Comparison of ENCODE assay signal across 24 cellular contexts in the genomic region with DNA sequence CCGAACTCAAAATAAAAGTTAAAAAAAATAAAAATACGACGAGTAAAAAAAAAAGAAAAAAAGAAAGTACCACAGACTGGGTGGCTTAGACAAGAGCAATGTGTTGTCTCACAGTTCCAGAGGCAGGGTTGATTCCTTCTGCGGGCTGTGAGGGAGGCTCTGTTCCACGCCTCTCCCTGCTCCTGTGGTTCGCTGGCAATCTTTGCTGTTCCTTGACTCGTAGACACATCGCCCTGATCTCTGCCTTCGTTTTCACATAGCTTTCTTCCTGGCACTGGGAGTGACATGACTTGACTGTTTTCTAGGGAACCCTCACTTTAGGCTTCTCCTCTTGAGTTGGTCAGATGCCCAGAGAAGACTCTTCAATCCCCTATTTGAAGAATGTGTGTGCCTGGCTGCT.
DNase-seq lines count a peak whose midpoint lies in the region; ATAC-seq, FAIRE-seq and TF ChIP-seq lines count a peak whose summit lies in the region.
"Had no signal": no experiment of that assay in that cellular context is flagged by ENCODE, and none has a peak within 500 bp of the region (broad histone marks: within the 10 kb centered on the region; RNA-seq: fewer than 3 reads in every experiment).

No MANE protein-coding gene starts in this region.

- H3K4me3 ChIP-seq in GM23338 (no peak overlapping the region), esophagus squamous epithelium (peak overlapping the region in 3 of 4 donors; percentile 0 to 33 (median 9)), suprapubic skin (peak overlapping the region; percentile 16), H7 (ENCODE audit: insufficient read depth, low read depth, low read length) (no peak overlapping the region)
- H3K4me3 ChIP-seq: coronary artery, prostate gland, SK-N-MC had no signal

- TF ChIP-seq POLR2A in esophagus squamous epithelium (IDR thresholded peaks at IDR 0.05) (no peak), suprapubic skin (IDR thresholded peaks at IDR 0.05) (no peak)

- H3F3A ChIP-seq in GM23338 (replicated peaks; ENCODE audit: low read depth) = no peaks in the 10 kb centered on the region

- H3K27me3 Mint-ChIP-seq in GM23338 (ENCODE audit: insufficient read depth, low read depth, poor library complexity) = peaks cover 4% of the 10 kb centered on the region

- peaks cover 8% of the 10 kb centered on the region; the same call in 1 of the 2 replicates for H3K4me1 ChIP-seq in GM23338 (ENCODE audit: insufficient read depth)
- H3K4me1 ChIP-seq in esophagus squamous epithelium = peaks cover 12 to 70% (median 23%) of the 10 kb centered on the region in 3 donors
- H3K4me1 ChIP-seq in suprapubic skin = peaks cover 4% of the 10 kb centered on the region
- H3K4me1 ChIP-seq: prostate gland had no signal

- no peaks in the 10 kb centered on the region for H3K79me2 ChIP-seq in GM23338 (replicated peaks; ENCODE audit: insufficient read depth)

- H3K36me3 ChIP-seq in GM23338 (ENCODE audit: insufficient read depth) (no peaks in the 10 kb centered on the region), esophagus squamous epithelium (no peaks in the 10 kb centered on the region), suprapubic skin (no peaks in the 10 kb centered on the region), H7 (replicated peaks; ENCODE audit: control insufficient read depth, insufficient read depth, low read length) (no peaks in the 10 kb centered on the region)
- H3K36me3 ChIP-seq: prostate gland had no signal

- WGBS in esophagus squamous epithelium, 2 donors = 48 to 53% methylated on average over 9 of the region's 9 CpGs
- WGBS in suprapubic skin = 42% methylated on average over 9 of the region's 9 CpGs

- H4K20me1 ChIP-seq in GM23338 (replicated peaks; ENCODE audit: insufficient read depth) = no peaks in the 10 kb centered on the region

- no peaks in the 10 kb centered on the region for H3K9me3 Mint-ChIP-seq in GM23338
- H3K9me3 Mint-ChIP-seq: activated naive CD8-positive, alpha-beta T cell treated with anti-CD3 and anti-CD28 coated beads, Interleukin-2, amount 50 U/mL, for 24 hours; stimulated activated effector memory CD8-positive, alpha-beta T cell treated with anti-CD3 and anti-CD28 coated beads, Interleukin-12 subunit alpha, Interleukin-12 subunit beta, amount 100 ng/mL, for 72 hours had no signal

- H3K4me3 Mint-ChIP-seq in GM23338 = no peak overlapping the region
- H3K4me3 Mint-ChIP-seq: activated naive CD8-positive, alpha-beta T cell treated with anti-CD3 and anti-CD28 coated beads, Interleukin-2, amount 50 U/mL, for 24 hours; stimulated activated effector memory CD8-positive, alpha-beta T cell treated with anti-CD3 and anti-CD28 coated beads, Interleukin-12 subunit alpha, Interleukin-12 subunit beta, amount 100 ng/mL, for 72 hours had no signal

- FAIRE-seq in frontal cortex (lab: Jason Lieb, UNC) = no peak
- FAIRE-seq: GM12892 had no signal

- no peak for TF ChIP-seq EP300 in suprapubic skin (IDR thresholded peaks at IDR 0.05)

- TF ChIP-seq CTCF in GM23338 (conservative IDR thresholded peaks at IDR 0.05; ENCODE audit: low read depth in 2 of 2) (no peak), esophagus squamous epithelium (IDR thresholded peaks at IDR 0.05) (no peak), suprapubic skin (IDR thresholded peaks at IDR 0.05) (no peak)

- no peaks in the 10 kb centered on the region for H3K36me3 Mint-ChIP-seq in GM23338 (ENCODE audit: low read depth)
- H3K36me3 Mint-ChIP-seq: stimulated activated effector memory CD8-positive, alpha-beta T cell treated with anti-CD3 and anti-CD28 coated beads, Interleukin-12 subunit alpha, Interleukin-12 subunit beta, amount 100 ng/mL, for 72 hours had no signal

- intact Hi-C loops in esophagus squamous epithelium (cut with DNase I) = no loop called here

- no peaks in the 10 kb centered on the region for H3K9me2 ChIP-seq in GM23338 (ENCODE audit: insufficient read depth)

- DNase-seq in GM23338 (ENCODE audit: low spot score) (no peak), esophagus squamous epithelium (lab: John Stamatoyannopoulos, UW) (no peak), mucosa of gallbladder (ENCODE audit: low spot score) (peak; percentile 27), suprapubic skin (ENCODE audit: low spot score in 2 of 2) (no peak), DMS79 (lab: John Stamatoyannopoulos, UW) (no peak), H7 (no peak), frontal cortex (ENCODE audit: low spot score in 2 of 2) (no peak)
- DNase-seq: activated CD8-positive, alpha-beta memory T cell treated with anti-CD3 and anti-CD28 coated beads for 24 hours; activated gamma-delta T cell treated with Interleukin-2 at 50 U/mL for 16 hours; activated naive CD8-positive, alpha-beta T cell treated with anti-CD3 and anti-CD28 coated beads, Interleukin-2, amount 50 U/mL, for 24 hours; activated T-cell treated with anti-CD3 and anti-CD28 coated beads, Interleukin-2, amount 50 U/mL, for 1 hour; NCI-H1417; NCI-H2081; NCI-H82; RPMI8226; stimulated activated CD4-positive, alpha-beta T cell treated with anti-CD3 and anti-CD28 coated beads, Interleukin-2, amount 100 ng/mL, for 48 hours; T-helper 2 cell had no signal

- no peak overlapping the region for H3K27ac Mint-ChIP-seq in GM23338
- H3K27ac Mint-ChIP-seq: activated naive CD8-positive, alpha-beta T cell treated with anti-CD3 and anti-CD28 coated beads, Interleukin-2, amount 50 U/mL, for 24 hours; stimulated activated effector memory CD8-positive, alpha-beta T cell treated with anti-CD3 and anti-CD28 coated beads, Interleukin-12 subunit alpha, Interleukin-12 subunit beta, amount 100 ng/mL, for 72 hours had no signal

- H3K27ac ChIP-seq in GM23338 (ENCODE audit: low read depth) = no peak overlapping the region
- peak overlapping the region; percentile 47 to 77 (median 74) for H3K27ac ChIP-seq in esophagus squamous epithelium
- H3K27ac ChIP-seq in suprapubic skin = peak overlapping the region; percentile 38
- H3K27ac ChIP-seq: HL-60, prostate gland, SK-N-MC had no signal

- no peaks in the 10 kb centered on the region for H3K27me3 ChIP-seq in GM23338 (ENCODE audit: insufficient read depth)
- no peaks in the 10 kb centered on the region for H3K27me3 ChIP-seq in esophagus squamous epithelium
- H3K27me3 ChIP-seq in suprapubic skin = no peaks in the 10 kb centered on the region
- H3K27me3 ChIP-seq in H7 (ENCODE audit: control insufficient read depth, insufficient read depth, low read length) = no peaks in the 10 kb centered on the region

- no peak for ATAC-seq in GM23338
- ATAC-seq: activated naive CD8-positive, alpha-beta T cell treated with anti-CD3 and anti-CD28 coated beads, Interleukin-2, amount 50 U/mL, for 24 hours; HCT116; stimulated activated effector memory CD8-positive, alpha-beta T cell treated with anti-CD3 and anti-CD28 coated beads, Interleukin-12 subunit alpha, Interleukin-12 subunit beta, amount 100 ng/mL, for 72 hours had no signal

- H3K9me3 ChIP-seq in esophagus squamous epithelium = no peaks in the 10 kb centered on the region
- H3K9me3 ChIP-seq in suprapubic skin = no peaks in the 10 kb centered on the region
- H3K9me3 ChIP-seq: prostate gland had no signal

- H3K4me2 ChIP-seq in GM23338 = no peak overlapping the region

- peaks cover 20% of the 10 kb centered on the region; the same call in 2 of the 3 replicates for H3K4me1 Mint-ChIP-seq in GM23338
- H3K4me1 Mint-ChIP-seq: activated naive CD8-positive, alpha-beta T cell treated with anti-CD3 and anti-CD28 coated beads, Interleukin-2, amount 50 U/mL, for 24 hours; stimulated activated effector memory CD8-positive, alpha-beta T cell treated with anti-CD3 and anti-CD28 coated beads, Interleukin-12 subunit alpha, Interleukin-12 subunit beta, amount 100 ng/mL, for 72 hours had no signal

- H2AFZ ChIP-seq in GM23338 = peak overlapping the region; percentile 84

TF ChIP-seq in GM23338, 12 proteins besides CTCF, POLR2A, EP300 and RAD21 (continues in another document):
- no peak for TF ChIP-seq JUNB (IDR thresholded peaks at IDR 0.05; ENCODE audit: unreplicated experiment)
- TF ChIP-seq, protein P1, sequence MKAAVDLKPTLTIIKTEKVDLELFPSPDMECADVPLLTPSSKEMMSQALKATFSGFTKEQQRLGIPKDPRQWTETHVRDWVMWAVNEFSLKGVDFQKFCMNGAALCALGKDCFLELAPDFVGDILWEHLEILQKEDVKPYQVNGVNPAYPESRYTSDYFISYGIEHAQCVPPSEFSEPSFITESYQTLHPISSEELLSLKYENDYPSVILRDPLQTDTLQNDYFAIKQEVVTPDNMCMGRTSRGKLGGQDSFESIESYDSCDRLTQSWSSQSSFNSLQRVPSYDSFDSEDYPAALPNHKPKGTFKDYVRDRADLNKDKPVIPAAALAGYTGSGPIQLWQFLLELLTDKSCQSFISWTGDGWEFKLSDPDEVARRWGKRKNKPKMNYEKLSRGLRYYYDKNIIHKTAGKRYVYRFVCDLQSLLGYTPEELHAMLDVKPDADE (IDR thresholded peaks at IDR 0.05) = no peak
- TF ChIP-seq STAT1 (IDR thresholded peaks at IDR 0.05; ENCODE audit: unreplicated experiment) = no peak
- TF ChIP-seq, protein P2, sequence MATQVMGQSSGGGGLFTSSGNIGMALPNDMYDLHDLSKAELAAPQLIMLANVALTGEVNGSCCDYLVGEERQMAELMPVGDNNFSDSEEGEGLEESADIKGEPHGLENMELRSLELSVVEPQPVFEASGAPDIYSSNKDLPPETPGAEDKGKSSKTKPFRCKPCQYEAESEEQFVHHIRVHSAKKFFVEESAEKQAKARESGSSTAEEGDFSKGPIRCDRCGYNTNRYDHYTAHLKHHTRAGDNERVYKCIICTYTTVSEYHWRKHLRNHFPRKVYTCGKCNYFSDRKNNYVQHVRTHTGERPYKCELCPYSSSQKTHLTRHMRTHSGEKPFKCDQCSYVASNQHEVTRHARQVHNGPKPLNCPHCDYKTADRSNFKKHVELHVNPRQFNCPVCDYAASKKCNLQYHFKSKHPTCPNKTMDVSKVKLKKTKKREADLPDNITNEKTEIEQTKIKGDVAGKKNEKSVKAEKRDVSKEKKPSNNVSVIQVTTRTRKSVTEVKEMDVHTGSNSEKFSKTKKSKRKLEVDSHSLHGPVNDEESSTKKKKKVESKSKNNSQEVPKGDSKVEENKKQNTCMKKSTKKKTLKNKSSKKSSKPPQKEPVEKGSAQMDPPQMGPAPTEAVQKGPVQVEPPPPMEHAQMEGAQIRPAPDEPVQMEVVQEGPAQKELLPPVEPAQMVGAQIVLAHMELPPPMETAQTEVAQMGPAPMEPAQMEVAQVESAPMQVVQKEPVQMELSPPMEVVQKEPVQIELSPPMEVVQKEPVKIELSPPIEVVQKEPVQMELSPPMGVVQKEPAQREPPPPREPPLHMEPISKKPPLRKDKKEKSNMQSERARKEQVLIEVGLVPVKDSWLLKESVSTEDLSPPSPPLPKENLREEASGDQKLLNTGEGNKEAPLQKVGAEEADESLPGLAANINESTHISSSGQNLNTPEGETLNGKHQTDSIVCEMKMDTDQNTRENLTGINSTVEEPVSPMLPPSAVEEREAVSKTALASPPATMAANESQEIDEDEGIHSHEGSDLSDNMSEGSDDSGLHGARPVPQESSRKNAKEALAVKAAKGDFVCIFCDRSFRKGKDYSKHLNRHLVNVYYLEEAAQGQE (IDR thresholded peaks at IDR 0.05; ENCODE audit: unreplicated experiment) = no peak
- no peak for TF ChIP-seq ZNF331 (CRISPR knock-in tag; IDR thresholded peaks at IDR 0.05; ENCODE audit: low read depth)
- no peak for TF ChIP-seq POLR2AphosphoS5 (IDR thresholded peaks at IDR 0.05; ENCODE audit: low read depth)
- TF ChIP-seq ZNF114 (CRISPR knock-in tag; IDR thresholded peaks at IDR 0.05) = no peak
- no peak for TF ChIP-seq EZH2phosphoT487 (IDR thresholded peaks at IDR 0.05; ENCODE audit: unreplicated experiment)

Comparison
In these comparisons a context has a peak if more than half of its experiments do, and no peak if none do; other contexts are left out.
1. H3K4me3 ChIP-seq: peak in esophagus squamous epithelium (3 of 4) and suprapubic skin (single experiment); none in GM23338 (single experiment) and H7 (single experiment).